ENCODE assay signal across 12 cellular contexts in genomic region chr2:11292464-11293255, GRCh38. TPM values are rescaled to one million over a fixed set of nuclear protein-coding genes. Genes with fewer than 3 reads are reported as not detected.
DNase-seq lines count a peak whose midpoint lies in the region; ATAC-seq lines count a peak whose summit lies in the region.
"Had no signal": no experiment of that assay in that cellular context is flagged by ENCODE, and none has a peak within 500 bp of the region (broad histone marks: within the 10 kb centered on the region; RNA-seq: fewer than 3 reads in every experiment).

No MANE protein-coding gene starts in this region.

- H3K4me1 ChIP-seq in right cardiac atrium (ENCODE audit: control insufficient read depth, insufficient read depth, low read length) = no peaks in the 10 kb centered on the region

- H3K9me3 Mint-ChIP-seq in activated naive CD4-positive, alpha-beta T cell treated with anti-CD3 and anti-CD28 coated beads, Interleukin-2, amount 50 U/mL, for 24 hours = no peaks in the 10 kb centered on the region
- H3K9me3 Mint-ChIP-seq in stimulated activated effector memory CD8-positive, alpha-beta T cell treated with anti-CD3 and anti-CD28 coated beads, Interleukin-12 subunit alpha, Interleukin-12 subunit beta, amount 100 ng/mL, for 72 hours = no peaks in the 10 kb centered on the region

- ATAC-seq in right cardiac atrium (peak; percentile 74 to 95), HG03196 (IDR thresholded peaks at IDR 0.05; ENCODE audit: unreplicated experiment) (no peak), HG03354 (IDR thresholded peaks at IDR 0.05; ENCODE audit: poor library complexity, severe bottlenecking, unreplicated experiment) (no peak), GM18868 (IDR thresholded peaks at IDR 0.05; ENCODE audit: unreplicated experiment) (no peak)
- no peak for ATAC-seq in stimulated activated effector memory CD8-positive, alpha-beta T cell treated with anti-CD3 and anti-CD28 coated beads, Interleukin-12 subunit alpha, Interleukin-12 subunit beta, amount 100 ng/mL, for 72 hours
- ATAC-seq: stimulated activated naive CD8-positive, alpha-beta T cell treated with anti-CD3 and anti-CD28 coated beads, Interleukin-15, amount 100 ng/mL, for 72 hours had no signal

- H3K36me3 Mint-ChIP-seq in activated naive CD4-positive, alpha-beta T cell treated with anti-CD3 and anti-CD28 coated beads, Interleukin-2, amount 50 U/mL, for 24 hours = no peaks in the 10 kb centered on the region
- no peaks in the 10 kb centered on the region for H3K36me3 Mint-ChIP-seq in stimulated activated effector memory CD8-positive, alpha-beta T cell treated with anti-CD3 and anti-CD28 coated beads, Interleukin-12 subunit alpha, Interleukin-12 subunit beta, amount 100 ng/mL, for 72 hours

- intact Hi-C loops in right cardiac atrium (cut with DNase I) = no loop called here

- no peaks in the 10 kb centered on the region for H3K27me3 ChIP-seq in right cardiac atrium (ENCODE audit: control insufficient read depth, insufficient read depth)

- H3K4me3 ChIP-seq in right cardiac atrium (ENCODE audit: low read length) = no peak overlapping the region

- peak overlapping the region; percentile 21 for H3K27ac Mint-ChIP-seq in activated naive CD4-positive, alpha-beta T cell treated with anti-CD3 and anti-CD28 coated beads, Interleukin-2, amount 50 U/mL, for 24 hours
- peak overlapping the region; percentile 17 for H3K27ac Mint-ChIP-seq in stimulated activated effector memory CD8-positive, alpha-beta T cell treated with anti-CD3 and anti-CD28 coated beads, Interleukin-12 subunit alpha, Interleukin-12 subunit beta, amount 100 ng/mL, for 72 hours
- H3K27ac Mint-ChIP-seq: stimulated activated naive CD8-positive, alpha-beta T cell treated with anti-CD3 and anti-CD28 coated beads, Interleukin-15, amount 100 ng/mL, for 72 hours had no signal

- H3K27ac ChIP-seq in right cardiac atrium (ENCODE audit: low read length) = peak overlapping the region; percentile 68

- peaks cover 61% of the 10 kb centered on the region for H3K4me1 Mint-ChIP-seq in activated naive CD4-positive, alpha-beta T cell treated with anti-CD3 and anti-CD28 coated beads, Interleukin-2, amount 50 U/mL, for 24 hours
- peaks cover 23% of the 10 kb centered on the region for H3K4me1 Mint-ChIP-seq in stimulated activated effector memory CD8-positive, alpha-beta T cell treated with anti-CD3 and anti-CD28 coated beads, Interleukin-12 subunit alpha, Interleukin-12 subunit beta, amount 100 ng/mL, for 72 hours

- 62% methylated on average over 3 of the region's 3 CpGs for WGBS in right cardiac atrium

- no peak overlapping the region for H3K4me3 Mint-ChIP-seq in activated naive CD4-positive, alpha-beta T cell treated with anti-CD3 and anti-CD28 coated beads, Interleukin-2, amount 50 U/mL, for 24 hours
- H3K4me3 Mint-ChIP-seq in stimulated activated effector memory CD8-positive, alpha-beta T cell treated with anti-CD3 and anti-CD28 coated beads, Interleukin-12 subunit alpha, Interleukin-12 subunit beta, amount 100 ng/mL, for 72 hours = no peak overlapping the region
- H3K4me3 Mint-ChIP-seq: stimulated activated naive CD8-positive, alpha-beta T cell treated with anti-CD3 and anti-CD28 coated beads, Interleukin-15, amount 100 ng/mL, for 72 hours had no signal

- H3K27me3 Mint-ChIP-seq in activated naive CD4-positive, alpha-beta T cell treated with anti-CD3 and anti-CD28 coated beads, Interleukin-2, amount 50 U/mL, for 24 hours = no peaks in the 10 kb centered on the region
- H3K27me3 Mint-ChIP-seq: stimulated activated naive CD8-positive, alpha-beta T cell treated with anti-CD3 and anti-CD28 coated beads, Interleukin-15, amount 100 ng/mL, for 72 hours had no signal

- H3K9me3 ChIP-seq in right cardiac atrium (ENCODE audit: control insufficient read depth, low read length) = no peaks in the 10 kb centered on the region

- no peak for DNase-seq in activated naive CD4-positive, alpha-beta T cell treated with Interleukin-2 at 50 U/mL for 16 hours
- DNase-seq in SKM-1 treated with dmso at 0.1 percent for 144 hours (lab: John Stamatoyannopoulos, UW; ENCODE audit: unreplicated experiment) = peak; percentile 67
- no peak for DNase-seq in right cardiac atrium
- DNase-seq in stimulated activated effector memory CD8-positive, alpha-beta T cell treated with anti-CD3 and anti-CD28 coated beads, Interleukin-12 subunit alpha, Interleukin-12 subunit beta, amount 100 ng/mL, for 72 hours (ENCODE audit: low spot score in 2 of 2) = no peak
- DNase-seq: head of caudate nucleus; NCI-H1092; stimulated activated naive CD8-positive, alpha-beta T cell treated with anti-CD3 and anti-CD28 coated beads, Interleukin-15, amount 100 ng/mL, for 72 hours; T-helper 9 cell had no signal

RNA-seq across cellular contexts. Expression of gene ROCK2, which starts 51.8 kb away (rescaled TPM):
- total RNA-seq in right cardiac atrium = 10 to 100 TPM; 40.2 to 60.7 (median 40.9) TPM
- polyA plus RNA-seq in right cardiac atrium = 10.0 TPM

Comparison
In these comparisons a context has a peak if more than half of its experiments do, and no peak if none do; other contexts are left out.
1. ATAC-seq: peak in right cardiac atrium (2 of 2); none in stimulated activated effector memory CD8-positive, alpha-beta T cell treated with anti-CD3 and anti-CD28 coated beads, Interleukin-12 subunit alpha, Interleukin-12 subunit beta, amount 100 ng/mL, for 72 hours (single experiment), HG03196 (single experiment), HG03354 (single experiment) and GM18868 (single experiment).